In genomic region chr5:6484446-6484845, GRCh38 we compare ENCODE assay signal across 18 cellular contexts. TPM values are rescaled to one million over a fixed set of nuclear protein-coding genes. Genes with fewer than 3 reads are reported as not detected.
DNase-seq lines count a peak whose midpoint lies in the region; ATAC-seq and TF ChIP-seq lines count a peak whose summit lies in the region.
"Had no signal": no experiment of that assay in that cellular context is flagged by ENCODE, and none has a peak within 500 bp of the region (broad histone marks: within the 10 kb centered on the region; RNA-seq: fewer than 3 reads in every experiment).

No MANE protein-coding gene starts in this region.

- intact Hi-C loops in natural killer cell (cut with micrococcal nuclease) = no loop called here
- intact Hi-C loops in activated B cell treated with CpG ODN at 0.5 μM for 24 hours (cut with micrococcal nuclease) = loop anchor here (5.0 to 10.0 kb wide), 3 partner anchors 240 to 1062 kb away; partner anchors contain the start of gene ICE1

- TF ChIP-seq CTCF in natural killer cell (IDR thresholded peaks at IDR 0.05) (no peak), activated B cell treated with CpG ODN at 0.5 μM for 24 hours (IDR thresholded peaks at IDR 0.05) (no peak)

- no peaks in the 10 kb centered on the region for H3K9me3 Mint-ChIP-seq in natural killer cell treated with Interleukin-12 subunit alpha and Interleukin-12 subunit beta and Interleukin-15 and Interleukin-18, amount 100 ng/mL, for 72 hours
- H3K9me3 Mint-ChIP-seq in natural killer cell = no peaks in the 10 kb centered on the region
- H3K9me3 Mint-ChIP-seq in activated B cell treated with CpG ODN at 0.5 μM for 24 hours = no peaks in the 10 kb centered on the region
- H3K9me3 Mint-ChIP-seq in activated CD8-positive, alpha-beta T cell treated with anti-CD3 and anti-CD28 coated beads, Interleukin-2, amount 10 ng/mL, durations not matched to agents 7 days and 5 days (ENCODE audit: insufficient read depth) = no peaks in the 10 kb centered on the region
- H3K9me3 Mint-ChIP-seq: CD4-positive, CD25-positive, alpha-beta regulatory T cell; GM23338 had no signal

- H3K27ac Mint-ChIP-seq in natural killer cell treated with Interleukin-12 subunit alpha and Interleukin-12 subunit beta and Interleukin-15 and Interleukin-18, amount 100 ng/mL, for 72 hours = no peak overlapping the region
- H3K27ac Mint-ChIP-seq in natural killer cell = no peak overlapping the region
- H3K27ac Mint-ChIP-seq in activated B cell treated with CpG ODN at 0.5 μM for 24 hours = peak overlapping the region; percentile 81
- no peak overlapping the region for H3K27ac Mint-ChIP-seq in activated CD8-positive, alpha-beta T cell treated with anti-CD3 and anti-CD28 coated beads, Interleukin-2, amount 10 ng/mL, durations not matched to agents 7 days and 5 days
- H3K27ac Mint-ChIP-seq: GM23338 had no signal

- POLR2A ChIA-PET in activated B cell treated with CpG ODN at 0.5 μM for 24 hours (lab: Charles Lee) = no interaction called here
- POLR2A ChIA-PET in activated CD8-positive, alpha-beta T cell treated with anti-CD3 and anti-CD28 coated beads, Interleukin-2, amount 10 ng/mL, durations not matched to agents 7 days and 5 days (lab: Charles Lee) = no interaction called here

- peak; percentile 22 for DNase-seq in natural killer cell treated with Interleukin-12 subunit alpha and Interleukin-12 subunit beta and Interleukin-15 and Interleukin-18, amount 100 ng/mL, for 72 hours (ENCODE audit: low spot score)
- no peak for DNase-seq in natural killer cell
- DNase-seq in activated B cell treated with CpG ODN at 0.5 μM for 24 hours = no peak
- no peak for DNase-seq in activated CD8-positive, alpha-beta T cell treated with anti-CD3 and anti-CD28 coated beads, Interleukin-2, amount 10 ng/mL, durations not matched to agents 7 days and 5 days
- DNase-seq in NOMO-1 (lab: John Stamatoyannopoulos, UW; ENCODE audit: unreplicated experiment in 2 of 2) = no peak
- DNase-seq in NCI-H1417 (lab: John Stamatoyannopoulos, UW) = no peak
- DNase-seq: Calu3, DMS79, Karpas-422, NCI-H1930, NCI-H2171 treated with DMSO at 0.1 percent for 48 hours, NCI-H82, SHP77 treated with DMSO at 0.1 percent for 48 hours had no signal

- CTCF ChIA-PET in activated B cell treated with CpG ODN at 0.5 μM for 24 hours (lab: Charles Lee) = no interaction called here
- CTCF ChIA-PET in activated CD8-positive, alpha-beta T cell treated with anti-CD3 and anti-CD28 coated beads, Interleukin-2, amount 10 ng/mL, durations not matched to agents 7 days and 5 days (lab: Charles Lee) = no interaction called here

- no peak for ATAC-seq in natural killer cell treated with Interleukin-12 subunit alpha and Interleukin-12 subunit beta and Interleukin-15 and Interleukin-18, amount 100 ng/mL, for 72 hours
- ATAC-seq in natural killer cell = no peak
- ATAC-seq in HG02798 (IDR thresholded peaks at IDR 0.05; ENCODE audit: poor library complexity, unreplicated experiment) = peak; percentile 38
- no peak for ATAC-seq in activated B cell treated with CpG ODN at 0.5 μM for 24 hours (ENCODE audit: low read depth)
- no peak for ATAC-seq in activated CD8-positive, alpha-beta T cell treated with anti-CD3 and anti-CD28 coated beads, Interleukin-2, amount 10 ng/mL, durations not matched to agents 7 days and 5 days
- ATAC-seq in GM18861 (IDR thresholded peaks at IDR 0.05; ENCODE audit: unreplicated experiment) = no peak
- ATAC-seq: GM23338, HepG2 had no signal

- H3K4me1 Mint-ChIP-seq in natural killer cell treated with Interleukin-12 subunit alpha and Interleukin-12 subunit beta and Interleukin-15 and Interleukin-18, amount 100 ng/mL, for 72 hours (ENCODE audit: low read depth in 2 of 2) = no peaks in the 10 kb centered on the region
- H3K4me1 Mint-ChIP-seq in natural killer cell (no peaks in the 10 kb centered on the region), activated B cell treated with CpG ODN at 0.5 μM for 24 hours (peaks cover 55% of the 10 kb centered on the region)
- no peaks in the 10 kb centered on the region for H3K4me1 Mint-ChIP-seq in activated CD8-positive, alpha-beta T cell treated with anti-CD3 and anti-CD28 coated beads, Interleukin-2, amount 10 ng/mL, durations not matched to agents 7 days and 5 days (ENCODE audit: low read depth)
- H3K4me1 Mint-ChIP-seq: GM23338 had no signal

- no peaks in the 10 kb centered on the region for H3K36me3 Mint-ChIP-seq in natural killer cell treated with Interleukin-12 subunit alpha and Interleukin-12 subunit beta and Interleukin-15 and Interleukin-18, amount 100 ng/mL, for 72 hours
- no peaks in the 10 kb centered on the region for H3K36me3 Mint-ChIP-seq in natural killer cell
- no peaks in the 10 kb centered on the region for H3K36me3 Mint-ChIP-seq in activated B cell treated with CpG ODN at 0.5 μM for 24 hours (ENCODE audit: low read depth)
- no peaks in the 10 kb centered on the region for H3K36me3 Mint-ChIP-seq in activated CD8-positive, alpha-beta T cell treated with anti-CD3 and anti-CD28 coated beads, Interleukin-2, amount 10 ng/mL, durations not matched to agents 7 days and 5 days (ENCODE audit: low read depth)
- H3K36me3 Mint-ChIP-seq: CD4-positive, CD25-positive, alpha-beta regulatory T cell had no signal

- peaks cover 11 to 19% of the 10 kb centered on the region in 2 donors for H3K27me3 Mint-ChIP-seq in natural killer cell treated with Interleukin-12 subunit alpha and Interleukin-12 subunit beta and Interleukin-15 and Interleukin-18, amount 100 ng/mL, for 72 hours
- H3K27me3 Mint-ChIP-seq in natural killer cell (ENCODE audit: low read depth in 2 of 2) = peaks cover 0 to 6% of the 10 kb centered on the region in 2 donors
- H3K27me3 Mint-ChIP-seq in activated B cell treated with CpG ODN at 0.5 μM for 24 hours = no peaks in the 10 kb centered on the region
- H3K27me3 Mint-ChIP-seq in activated CD8-positive, alpha-beta T cell treated with anti-CD3 and anti-CD28 coated beads, Interleukin-2, amount 10 ng/mL, durations not matched to agents 7 days and 5 days (ENCODE audit: low read depth) = peaks cover 12% of the 10 kb centered on the region

- H3K4me3 Mint-ChIP-seq in natural killer cell treated with Interleukin-12 subunit alpha and Interleukin-12 subunit beta and Interleukin-15 and Interleukin-18, amount 100 ng/mL, for 72 hours = no peak overlapping the region
- H3K4me3 Mint-ChIP-seq in natural killer cell (no peak overlapping the region), activated B cell treated with CpG ODN at 0.5 μM for 24 hours (peak overlapping the region; percentile 7)
- H3K4me3 Mint-ChIP-seq in activated CD8-positive, alpha-beta T cell treated with anti-CD3 and anti-CD28 coated beads, Interleukin-2, amount 10 ng/mL, durations not matched to agents 7 days and 5 days = no peak overlapping the region
- H3K4me3 Mint-ChIP-seq: GM23338 had no signal

RNA-seq across cellular contexts. Expression of gene UBE2QL1, which starts 35.8 kb away (rescaled TPM):
- not detected for total RNA-seq in natural killer cell treated with Interleukin-12 subunit alpha and Interleukin-12 subunit beta and Interleukin-15 and Interleukin-18, amount 100 ng/mL, for 72 hours
- total RNA-seq in natural killer cell = not detected
- 1.2 and 1.3 TPM in 2 replicates for total RNA-seq in activated B cell treated with CpG ODN at 0.5 μM for 24 hours
- not detected for total RNA-seq in activated CD8-positive, alpha-beta T cell treated with anti-CD3 and anti-CD28 coated beads, Interleukin-2, amount 10 ng/mL, durations not matched to agents 7 days and 5 days
- total RNA-seq: Calu3; CD4-positive, CD25-positive, alpha-beta regulatory T cell; HepG2 had no signal
